Comparison of ENCODE assay signal across 24 cellular contexts in the genomic region with DNA sequence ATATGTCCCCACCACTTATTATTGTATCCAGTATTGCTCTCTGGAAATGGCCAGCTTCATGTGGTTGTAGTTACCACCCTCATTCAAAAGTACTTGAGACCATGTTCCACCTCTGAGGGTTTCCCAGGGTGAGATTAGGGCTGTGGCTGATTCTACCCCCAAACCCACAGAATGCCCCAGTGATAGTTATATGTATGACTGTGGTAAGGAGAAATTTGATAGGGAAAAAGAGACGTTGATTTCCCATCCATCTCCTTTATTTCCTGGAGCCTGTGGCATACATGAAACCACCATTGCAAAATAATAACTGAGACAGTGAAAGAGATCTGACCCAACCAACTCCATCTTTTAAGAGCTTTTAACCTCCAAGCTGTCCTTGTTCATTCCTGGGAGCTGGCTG.
"Had no signal": no experiment of that assay in that cellular context is flagged by ENCODE, and none has a peak within 500 bp of the region (broad histone marks: within the 10 kb centered on the region; RNA-seq: fewer than 3 reads in every experiment).

No MANE protein-coding gene starts in this region.

- H3K4me3 Mint-ChIP-seq: activated CD8-positive, alpha-beta memory T cell treated with anti-CD3 and anti-CD28 coated beads, Interleukin-2, amount 10 ng/mL, durations not matched to agents 7 days and 5 days; activated naive CD4-positive, alpha-beta T cell treated with anti-CD3 and anti-CD28 coated beads, Interleukin-2, amount 50 U/mL, for 24 hours; activated T-cell treated with anti-CD3 and anti-CD28 coated beads, Interleukin-2, amount 50 U/mL, for 24 hours; activated T-helper 1 cell treated with anti-CD3 and anti-CD28 coated beads, Interleukin-12 subunit alpha, Interleukin-12 subunit beta, Interleukin-2, Interleukin-4 antibody, amounts not matched to agents 30 ng/mL and 10 ng/mL and 1 ng/mL, durations not matched to agents 14 hours and 24 hours and 36 hours; brain; central memory CD8-positive, alpha-beta T cell had no signal

- DNase-seq: activated CD4-positive, alpha-beta T cell treated with anti-CD3 and anti-CD28 coated beads for 4 hours; activated CD8-positive, alpha-beta memory T cell treated with anti-CD3 and anti-CD28 coated beads, Interleukin-2, amount 10 ng/mL, durations not matched to agents 7 days and 5 days; activated effector memory CD4-positive, alpha-beta T cell treated with Interleukin-2 at 50 U/mL for 16 hours; activated naive CD4-positive, alpha-beta T cell; activated T-cell treated with anti-CD3 and anti-CD28 coated beads, Interleukin-2, amount 50 U/mL, for 24 hours; amniotic stem cell; Kasumi-1; NCI-H1105 treated with DMSO at 0.1 percent for 48 hours; NCI-H1436 treated with DMSO at 0.1 percent for 48 hours; NCI-H187; NCI-H2081 treated with DMSO at 0.1 percent for 48 hours; NCI-H2171 treated with DMSO at 0.1 percent for 48 hours; NCI-H345; NCI-H510A; NCI-H526 treated with DMSO at 0.1 percent for 48 hours; NCI-H82; SK-N-SH; T-helper 1 cell had no signal

- H3K4me3 ChIP-seq: ascending aorta had no signal

- H3K9me3 ChIP-seq: ascending aorta, SK-N-SH had no signal

- H3K4me1 ChIP-seq: ascending aorta had no signal

- H3K36me3 ChIP-seq: ascending aorta had no signal

- ATAC-seq: Right ventricle myocardium inferior had no signal

- H3K27ac ChIP-seq: ascending aorta had no signal

- H3K27me3 Mint-ChIP-seq: brain had no signal

- H3K27me3 ChIP-seq: ascending aorta had no signal

- H3K27ac Mint-ChIP-seq: activated CD8-positive, alpha-beta memory T cell treated with anti-CD3 and anti-CD28 coated beads, Interleukin-2, amount 10 ng/mL, durations not matched to agents 7 days and 5 days; activated naive CD4-positive, alpha-beta T cell treated with anti-CD3 and anti-CD28 coated beads, Interleukin-2, amount 50 U/mL, for 24 hours; activated T-cell treated with anti-CD3 and anti-CD28 coated beads, Interleukin-2, amount 50 U/mL, for 24 hours; activated T-helper 1 cell treated with anti-CD3 and anti-CD28 coated beads, Interleukin-12 subunit alpha, Interleukin-12 subunit beta, Interleukin-2, Interleukin-4 antibody, amounts not matched to agents 30 ng/mL and 10 ng/mL and 1 ng/mL, durations not matched to agents 14 hours and 24 hours and 36 hours had no signal

- H3K9me3 Mint-ChIP-seq: activated naive CD4-positive, alpha-beta T cell treated with anti-CD3 and anti-CD28 coated beads, Interleukin-2, amount 50 U/mL, for 24 hours; activated T-cell treated with anti-CD3 and anti-CD28 coated beads, Interleukin-2, amount 50 U/mL, for 24 hours; activated T-helper 1 cell treated with anti-CD3 and anti-CD28 coated beads, Interleukin-12 subunit alpha, Interleukin-12 subunit beta, Interleukin-2, Interleukin-4 antibody, amounts not matched to agents 30 ng/mL and 10 ng/mL and 1 ng/mL, durations not matched to agents 14 hours and 24 hours and 36 hours; central memory CD8-positive, alpha-beta T cell had no signal
